In the genomic region with DNA sequence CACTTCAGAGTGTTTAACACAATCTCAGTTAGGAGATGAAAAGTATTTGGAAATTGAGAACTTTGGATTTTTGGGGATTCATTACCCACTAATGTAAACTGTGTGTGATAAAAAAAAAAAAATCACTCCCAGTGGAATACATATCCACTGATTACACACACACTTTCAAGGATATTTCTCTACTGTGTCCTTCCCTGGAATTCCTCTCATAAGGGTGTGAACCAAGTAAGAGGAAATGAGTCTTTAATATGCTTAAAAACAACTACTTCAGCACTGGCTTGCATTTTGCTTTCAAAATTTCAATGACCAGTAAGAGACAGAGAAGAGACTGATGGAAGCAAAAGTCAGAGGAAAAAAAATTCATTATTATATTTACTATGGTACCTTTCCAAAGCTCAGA, we compare ENCODE assay signal across 19 cellular contexts. TPM values are rescaled to one million over a fixed set of nuclear protein-coding genes. Genes with fewer than 3 reads are reported as not detected.
DNase-seq lines count a peak whose midpoint lies in the region; ATAC-seq and TF ChIP-seq lines count a peak whose summit lies in the region.
"Had no signal": no experiment of that assay in that cellular context is flagged by ENCODE, and none has a peak within 500 bp of the region (broad histone marks: within the 10 kb centered on the region; RNA-seq: fewer than 3 reads in every experiment).

No MANE protein-coding gene starts in this region.

- H3K18ac ChIP-seq in IMR-90 (ENCODE audit: low read depth, low read length), result no peak overlapping the region

- peak overlapping the region; percentile 15 for H2BK5ac ChIP-seq in IMR-90 (ENCODE audit: low read depth, low read length, poor library complexity, severe bottlenecking)

- no peaks in the 10 kb centered on the region for H3K79me1 ChIP-seq in IMR-90 (ENCODE audit: low read depth in 1 of 2, low read length in 2 of 2)

- DNase-seq in left ventricle myocardium inferior (no peak), left ventricle myocardium superior (no peak), IMR-90 (peak; percentile 7), fibroblast of peridontal ligament (ENCODE audit: extremely low read depth) (peak; percentile 7), osteocyte (ENCODE audit: extremely low spot score, unreplicated experiment) (no peak)
- DNase-seq in stimulated activated effector memory CD8-positive, alpha-beta T cell treated with anti-CD3 and anti-CD28 coated beads, Interleukin-12 subunit alpha, Interleukin-12 subunit beta, amount 100 ng/mL, for 72 hours (ENCODE audit: low spot score in 2 of 2), result no peak
- DNase-seq: C1 segment of cervical spinal cord; CD8-positive, alpha-beta memory T cell; DMS53; KG1; MV-4-11; NCI-H1417; NCI-H187; NCI-H345; NCI-H524 treated with DMSO at 0.1 percent for 48 hours; PC-9 had no signal

- no peak overlapping the region for H2AK5ac ChIP-seq in IMR-90 (ENCODE audit: low read depth, low read length)

- dilution Hi-C loops in IMR-90 (cut with HindIII; ENCODE audit: low sequenced_read_pairs, unreplicated experiment), result no loop called here

- intact Hi-C loops in left ventricle myocardium inferior (cut with micrococcal nuclease), result no loop called here
- intact Hi-C loops in left ventricle myocardium superior (cut with micrococcal nuclease), result no loop called here
- intact Hi-C loops in IMR-90 (cut with micrococcal nuclease), result loop anchor here (10.0 kb wide), 2 partner anchors 288 to 368 kb away; no protein-coding TSS in a partner anchor

- H3K4me1 ChIP-seq in left ventricle myocardium inferior (no peaks in the 10 kb centered on the region), IMR-90 (ENCODE audit: control insufficient read depth, insufficient read depth, low read length) (peaks cover 2% of the 10 kb centered on the region; the same call in 1 of the 2 replicates)
- H3K4me1 ChIP-seq: SJSA1 had no signal

- no peaks in the 10 kb centered on the region for H3K4me1 Mint-ChIP-seq in stimulated activated effector memory CD8-positive, alpha-beta T cell treated with anti-CD3 and anti-CD28 coated beads, Interleukin-12 subunit alpha, Interleukin-12 subunit beta, amount 100 ng/mL, for 72 hours
- H3K4me1 Mint-ChIP-seq in osteocyte (ENCODE audit: unreplicated experiment), result no peaks in the 10 kb centered on the region
- H3K4me1 Mint-ChIP-seq: CD8-positive, alpha-beta memory T cell had no signal

- no peaks in the 10 kb centered on the region for H4K20me1 ChIP-seq in IMR-90 (ENCODE audit: insufficient read depth, low read length)

- no peak overlapping the region for H3K56ac ChIP-seq in IMR-90 (ENCODE audit: extremely low read depth, insufficient read depth, low read length)

- H3K36me3 ChIP-seq in left ventricle myocardium inferior (no peaks in the 10 kb centered on the region), IMR-90 (ENCODE audit: control insufficient read depth, insufficient read depth, low read length) (no peaks in the 10 kb centered on the region)
- H3K36me3 ChIP-seq: SJSA1 had no signal

- H3K9ac ChIP-seq in IMR-90 (ENCODE audit: low read depth, low read length), result no peak overlapping the region; the same call in 1 of the 2 replicates

- 0 out of 2 replicates have a peak, but pooled peaks cover 2% of the 10 kb centered on the region for H3K9me1 ChIP-seq in IMR-90 (ENCODE audit: insufficient read depth, low read length)

- H2BK15ac ChIP-seq in IMR-90 (ENCODE audit: low read depth, low read length), result no peak overlapping the region

- TF ChIP-seq CTCF in left ventricle myocardium inferior (IDR thresholded peaks at IDR 0.05; ENCODE audit: borderline replicate concordance), result no peak
- TF ChIP-seq CTCF in IMR-90 (conservative IDR thresholded peaks at IDR 0.05; ENCODE audit: low read depth, low read length), result no peak
- no peak for TF ChIP-seq CTCF in osteocyte (IDR thresholded peaks at IDR 0.05)

- H3K36me3 Mint-ChIP-seq in stimulated activated effector memory CD8-positive, alpha-beta T cell treated with anti-CD3 and anti-CD28 coated beads, Interleukin-12 subunit alpha, Interleukin-12 subunit beta, amount 100 ng/mL, for 72 hours, result no peaks in the 10 kb centered on the region
- no peaks in the 10 kb centered on the region for H3K36me3 Mint-ChIP-seq in osteocyte (ENCODE audit: unreplicated experiment)
- H3K36me3 Mint-ChIP-seq: CD8-positive, alpha-beta memory T cell had no signal

- CTCF ChIA-PET in IMR-90 (lab: Yijun Ruan, JAX), result interaction anchor here (0.5 to 1.2 kb wide), 2 partner anchors 12 to 499 kb away, joined by 3 read pairs; no protein-coding TSS in a partner anchor

- no peak overlapping the region for H3K27ac Mint-ChIP-seq in stimulated activated effector memory CD8-positive, alpha-beta T cell treated with anti-CD3 and anti-CD28 coated beads, Interleukin-12 subunit alpha, Interleukin-12 subunit beta, amount 100 ng/mL, for 72 hours
- no peak overlapping the region for H3K27ac Mint-ChIP-seq in osteocyte (ENCODE audit: unreplicated experiment)
- H3K27ac Mint-ChIP-seq: CD8-positive, alpha-beta memory T cell had no signal

- no TSS peak for BruUV-seq in IMR-90 (replicated peaks; lab: Mats Ljungman, UMichigan)

- H3K27me3 Mint-ChIP-seq in osteocyte (ENCODE audit: unreplicated experiment), result peaks cover 8% of the 10 kb centered on the region

- no peak for TF ChIP-seq POLR2A in IMR-90 (IDR thresholded peaks at IDR 0.05; ENCODE audit: low read depth, low read length)

- H4K8ac ChIP-seq in IMR-90 (ENCODE audit: low read depth in 2 of 2, low read length in 2 of 2), result no peak overlapping the region

- H3K4me3 ChIP-seq in left ventricle myocardium inferior (no peak overlapping the region), IMR-90 (ENCODE audit: insufficient read depth, low read depth, low read length) (no peak overlapping the region)
- H3K4me3 ChIP-seq: PC-9, SJSA1 had no signal

- no peak overlapping the region for H3K4me3 Mint-ChIP-seq in stimulated activated effector memory CD8-positive, alpha-beta T cell treated with anti-CD3 and anti-CD28 coated beads, Interleukin-12 subunit alpha, Interleukin-12 subunit beta, amount 100 ng/mL, for 72 hours
- H3K4me3 Mint-ChIP-seq in osteocyte (ENCODE audit: unreplicated experiment), result no peak overlapping the region
- H3K4me3 Mint-ChIP-seq: CD8-positive, alpha-beta memory T cell had no signal

- H2BK20ac ChIP-seq in IMR-90 (ENCODE audit: low read depth, low read length), result no peak overlapping the region

- TF ChIP-seq RAD21 in IMR-90 (IDR thresholded peaks at IDR 0.05; ENCODE audit: low read length), result no peak

- H3K4ac ChIP-seq in IMR-90 (ENCODE audit: low read depth, low read length), result no peak overlapping the region

- ATAC-seq in left ventricle myocardium superior (no peak), IMR-90 (ENCODE audit: low read depth) (peak; percentile 50), GM21381 (IDR thresholded peaks at IDR 0.05; ENCODE audit: unreplicated experiment) (no peak)
- ATAC-seq in stimulated activated effector memory CD8-positive, alpha-beta T cell treated with anti-CD3 and anti-CD28 coated beads, Interleukin-12 subunit alpha, Interleukin-12 subunit beta, amount 100 ng/mL, for 72 hours, result no peak

- H3K27me3 ChIP-seq in left ventricle myocardium inferior (ENCODE audit: low read depth) (no peaks in the 10 kb centered on the region), IMR-90 (ENCODE audit: control insufficient read depth, insufficient read depth, low read length) (no peaks in the 10 kb centered on the region)
- H3K27me3 ChIP-seq: SJSA1 had no signal

- POLR2A ChIA-PET in IMR-90 (lab: Charles Lee; ENCODE audit: unreplicated experiment), result no interaction called here

- H3K23ac ChIP-seq in IMR-90 (ENCODE audit: low read depth, low read length), result no peak overlapping the region

- H2AK9ac ChIP-seq in IMR-90 (replicated peaks; ENCODE audit: low read depth, low read length, poor library complexity), result no peak overlapping the region

- H3K9me3 ChIP-seq in left ventricle myocardium inferior (replicated peaks) (no peaks in the 10 kb centered on the region), IMR-90 (ENCODE audit: control insufficient read depth, insufficient read depth, low read length) (no peaks in the 10 kb centered on the region)
- H3K9me3 ChIP-seq: SJSA1 had no signal

- peak overlapping the region; percentile 15; the same call in 1 of the 2 replicates for H3K4me2 ChIP-seq in IMR-90 (ENCODE audit: low read depth, low read length)
- H3K4me2 ChIP-seq: PC-9 had no signal

- in situ Hi-C loops in IMR-90 (cut with MboI; ENCODE audit: low sequenced_read_pairs), result no loop called here

- H3K14ac ChIP-seq in IMR-90 (replicated peaks; ENCODE audit: low read depth, low read length), result no peak overlapping the region

- no peaks in the 10 kb centered on the region for H3K9me3 Mint-ChIP-seq in stimulated activated effector memory CD8-positive, alpha-beta T cell treated with anti-CD3 and anti-CD28 coated beads, Interleukin-12 subunit alpha, Interleukin-12 subunit beta, amount 100 ng/mL, for 72 hours
- no peaks in the 10 kb centered on the region for H3K9me3 Mint-ChIP-seq in osteocyte (ENCODE audit: unreplicated experiment)

- H4K91ac ChIP-seq in IMR-90 (ENCODE audit: insufficient read depth, low read depth, low read length), result no peak overlapping the region

- peak overlapping the region; percentile 21 for H3K27ac ChIP-seq in left ventricle myocardium inferior (replicated peaks)
- no peak overlapping the region for H3K27ac ChIP-seq in IMR-90 (ENCODE audit: insufficient read depth, low read length)
- H3K27ac ChIP-seq: PC-9, RWPE1, SJSA1 had no signal

- no peak overlapping the region for H2BK120ac ChIP-seq in IMR-90 (ENCODE audit: low read depth, low read length)

- no peak overlapping the region for H4K5ac ChIP-seq in IMR-90 (ENCODE audit: low read depth, low read length)

- no peak overlapping the region for H2AFZ ChIP-seq in IMR-90 (replicated peaks; ENCODE audit: low read length, poor library complexity)
- H2AFZ ChIP-seq: PC-9 had no signal

TF ChIP-seq in IMR-90, 13 proteins besides CTCF, POLR2A, EP300 and RAD21 (continues in another document):
- TF ChIP-seq, protein P1, sequence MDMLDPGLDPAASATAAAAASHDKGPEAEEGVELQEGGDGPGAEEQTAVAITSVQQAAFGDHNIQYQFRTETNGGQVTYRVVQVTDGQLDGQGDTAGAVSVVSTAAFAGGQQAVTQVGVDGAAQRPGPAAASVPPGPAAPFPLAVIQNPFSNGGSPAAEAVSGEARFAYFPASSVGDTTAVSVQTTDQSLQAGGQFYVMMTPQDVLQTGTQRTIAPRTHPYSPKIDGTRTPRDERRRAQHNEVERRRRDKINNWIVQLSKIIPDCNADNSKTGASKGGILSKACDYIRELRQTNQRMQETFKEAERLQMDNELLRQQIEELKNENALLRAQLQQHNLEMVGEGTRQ (IDR thresholded peaks at IDR 0.05; ENCODE audit: low read depth, low read length), result no peak

RNA-seq across cellular contexts. Expression of a gene that starts 24.5 kb away (rescaled TPM):
- total RNA-seq in left ventricle myocardium inferior (15.0 TPM), left ventricle myocardium superior (15.3 TPM), IMR-90 (2012; rRNA removed) (0.90 and 1.1 TPM in 2 replicates), osteocyte (not detected in 2 replicates)
- polyA plus RNA-seq in IMR-90 (2012; rRNA removed), result 0.79 and 0.89 TPM in 2 replicates
- 0.27 and 0.41 TPM in 2 replicates for polyA plus RNA-seq in IMR-90 (2012; cell fraction: cytosol; rRNA removed)
- 0.23 and 1.1 TPM in 2 replicates for polyA plus RNA-seq in IMR-90 (2012; cell fraction: nucleus; rRNA removed; ENCODE audit: low replicate concordance)
- total RNA-seq: CD8-positive, alpha-beta memory T cell; PC-9 had no signal
- polyA plus RNA-seq: CD8-positive, alpha-beta memory T cell had no signal

RNA-seq across cellular contexts. Expression of a gene that starts 36.1 kb away (rescaled TPM):
- total RNA-seq in left ventricle myocardium inferior, result 105 TPM
- 80.8 TPM for total RNA-seq in left ventricle myocardium superior
- total RNA-seq in IMR-90 (2012; rRNA removed), result 159 and 163 TPM in 2 replicates
- 29.1 and 34.1 TPM in 2 replicates for polyA plus RNA-seq in IMR-90 (2012; rRNA removed)
- polyA plus RNA-seq in IMR-90 (2012; cell fraction: cytosol; rRNA removed), result 16.0 and 16.3 TPM in 2 replicates
- 41.5 and 62.7 TPM in 2 replicates for polyA plus RNA-seq in IMR-90 (2012; cell fraction: nucleus; rRNA removed; ENCODE audit: low replicate concordance)
- total RNA-seq in osteocyte, result 130 and 142 TPM in 2 replicates

Comparison
In these comparisons a context has a peak if more than half of its experiments do, and no peak if none do; other contexts are left out.
1. DNase-seq: peak in IMR-90 (single experiment) and fibroblast of peridontal ligament (single experiment); none in left ventricle myocardium inferior (single experiment), left ventricle myocardium superior (single experiment), stimulated activated effector memory CD8-positive, alpha-beta T cell treated with anti-CD3 and anti-CD28 coated beads, Interleukin-12 subunit alpha, Interleukin-12 subunit beta, amount 100 ng/mL, for 72 hours (0 of 2) and osteocyte (single experiment).